1 cellular context compared by ENCODE assay signal in the genomic region with DNA sequence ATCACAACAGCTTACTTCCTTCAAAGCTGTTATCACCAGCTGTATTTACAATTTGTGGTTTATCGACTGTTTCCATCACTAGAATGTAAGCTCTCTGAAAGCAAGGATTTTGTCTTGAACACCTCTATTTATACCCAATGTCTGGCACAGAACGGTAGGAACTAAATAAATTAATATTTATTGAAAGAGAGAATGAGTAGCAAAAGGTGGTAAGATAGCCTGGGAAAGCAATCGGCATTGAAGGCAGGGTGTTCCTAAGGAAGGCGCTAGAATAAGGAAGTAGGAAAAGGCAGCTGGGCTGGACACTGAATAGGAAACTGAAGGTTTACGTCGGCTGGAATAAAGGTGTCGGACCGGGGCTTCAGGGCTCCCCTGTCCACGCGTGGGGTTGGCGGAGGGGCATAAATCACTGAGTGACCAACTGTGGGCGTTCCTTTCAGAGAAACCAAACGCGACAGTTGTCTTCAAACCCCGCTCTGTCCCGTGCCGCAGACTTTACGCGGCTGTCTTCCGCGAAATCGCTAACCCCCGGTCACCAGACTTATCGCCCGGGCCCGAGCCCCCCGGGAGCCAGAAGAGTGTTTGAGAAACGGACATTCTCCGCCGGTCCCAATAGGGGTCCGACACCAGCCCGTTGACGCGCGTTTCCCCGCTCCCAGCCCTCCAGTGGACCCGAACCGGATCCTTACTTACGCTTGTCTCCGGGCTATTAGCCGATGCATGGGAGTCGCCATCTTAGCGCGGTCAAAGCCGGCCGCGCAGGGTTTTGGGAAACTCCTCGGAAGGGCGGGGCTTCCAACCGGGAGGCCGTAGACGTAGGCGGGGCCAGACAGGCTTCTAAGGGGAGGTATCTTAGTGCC.
TF ChIP-seq lines count a peak whose summit lies in the region.

A gene (minus strand): TSS at position 746 of the 860 bp plus-strand sequence. CDS start 12 bp downstream, at position 734.

TF ChIP-seq in HEK293, 187 proteins besides CTCF, POLR2A, EP300 and RAD21 (continued from another document and continues in another):
- TF ChIP-seq ZNF560 (tag by site-specific recombination; IDR thresholded peaks at IDR 0.05; ENCODE audit: borderline replicate concordance) (no peak), ZBTB8A (tag by site-specific recombination; IDR thresholded peaks at IDR 0.05) (peak; percentile 48), KLF16 (tag by site-specific recombination; IDR thresholded peaks at IDR 0.05) (no peak), ZNF133 (tag by site-specific recombination; IDR thresholded peaks at IDR 0.05) (no peak), ZNF138 (tag by site-specific recombination; IDR thresholded peaks at IDR 0.05; ENCODE audit: borderline replicate concordance) (no peak), ZNF791 (tag by site-specific recombination; IDR thresholded peaks at IDR 0.05) (no peak), ZNF701 (tag by site-specific recombination; IDR thresholded peaks at IDR 0.05) (no peak), KLF7 (tag by site-specific recombination; IDR thresholded peaks at IDR 0.05; ENCODE audit: borderline replicate concordance) (no peak; the same call in 1 of the 2 replicates), ZNF529 (tag by site-specific recombination; IDR thresholded peaks at IDR 0.05; ENCODE audit: insufficient replicate concordance) (no peak), ZNF660 (tag by site-specific recombination; IDR thresholded peaks at IDR 0.05) (peak; percentile 75; the same call in 1 of the 2 replicates), ZBTB7A (tag by site-specific recombination; IDR thresholded peaks at IDR 0.05; ENCODE audit: low read depth) (no peak), ZNF214 (tag by site-specific recombination; IDR thresholded peaks at IDR 0.05; ENCODE audit: borderline replicate concordance) (no peak), HOXC10 (CRISPR knock-in tag; IDR thresholded peaks at IDR 0.05) (no peak), HOXD13 (CRISPR knock-in tag; IDR thresholded peaks at IDR 0.05; ENCODE audit: borderline replicate concordance) (no peak), RBAK (tag by site-specific recombination; IDR thresholded peaks at IDR 0.05) (no peak), ZNF670 (tag by site-specific recombination; IDR thresholded peaks at IDR 0.05; ENCODE audit: low read depth) (no peak), ZNF473 (tag by site-specific recombination; IDR thresholded peaks at IDR 0.05) (no peak), ZNF621 (tag by site-specific recombination; IDR thresholded peaks at IDR 0.05) (no peak), SCRT2 (tag by site-specific recombination; IDR thresholded peaks at IDR 0.05) (no peak; the same call in 1 of the 2 replicates), ZNF24 (tag by site-specific recombination; IDR thresholded peaks at IDR 0.05) (no peak), ZNF202 (tag by site-specific recombination; IDR thresholded peaks at IDR 0.05; ENCODE audit: borderline replicate concordance) (no peak), OSR2 (tag by site-specific recombination; IDR thresholded peaks at IDR 0.05) (no peak), ZNF146 (tag by site-specific recombination; IDR thresholded peaks at IDR 0.05) (no peak), ZNF585B (tag by site-specific recombination; IDR thresholded peaks at IDR 0.05) (no peak)
- TF ChIP-seq, protein P1, sequence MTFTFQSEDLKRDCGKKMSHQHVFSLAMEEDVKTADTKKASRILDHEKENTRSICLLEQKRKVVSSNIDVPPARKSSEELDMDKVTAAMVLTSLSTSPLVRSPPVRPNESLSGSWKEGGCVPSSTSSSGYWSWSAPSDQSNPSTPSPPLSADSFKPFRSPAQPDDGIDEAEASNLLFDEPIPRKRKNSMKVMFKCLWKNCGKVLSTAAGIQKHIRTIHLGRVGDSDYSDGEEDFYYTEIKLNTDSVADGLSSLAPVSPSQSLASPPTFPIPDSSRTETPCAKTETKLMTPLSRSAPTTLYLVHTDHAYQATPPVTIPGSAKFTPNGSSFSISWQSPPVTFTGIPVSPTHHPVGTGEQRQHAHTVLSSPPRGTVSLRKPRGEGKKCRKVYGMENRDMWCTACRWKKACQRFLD (tag by site-specific recombination; IDR thresholded peaks at IDR 0.05), result no peak
- TF ChIP-seq, protein P2, sequence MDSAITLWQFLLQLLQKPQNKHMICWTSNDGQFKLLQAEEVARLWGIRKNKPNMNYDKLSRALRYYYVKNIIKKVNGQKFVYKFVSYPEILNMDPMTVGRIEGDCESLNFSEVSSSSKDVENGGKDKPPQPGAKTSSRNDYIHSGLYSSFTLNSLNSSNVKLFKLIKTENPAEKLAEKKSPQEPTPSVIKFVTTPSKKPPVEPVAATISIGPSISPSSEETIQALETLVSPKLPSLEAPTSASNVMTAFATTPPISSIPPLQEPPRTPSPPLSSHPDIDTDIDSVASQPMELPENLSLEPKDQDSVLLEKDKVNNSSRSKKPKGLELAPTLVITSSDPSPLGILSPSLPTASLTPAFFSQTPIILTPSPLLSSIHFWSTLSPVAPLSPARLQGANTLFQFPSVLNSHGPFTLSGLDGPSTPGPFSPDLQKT (IDR thresholded peaks at IDR 0.05; ENCODE audit: borderline replicate concordance, low read depth, low read length), result no peak
- TF ChIP-seq, protein P3, sequence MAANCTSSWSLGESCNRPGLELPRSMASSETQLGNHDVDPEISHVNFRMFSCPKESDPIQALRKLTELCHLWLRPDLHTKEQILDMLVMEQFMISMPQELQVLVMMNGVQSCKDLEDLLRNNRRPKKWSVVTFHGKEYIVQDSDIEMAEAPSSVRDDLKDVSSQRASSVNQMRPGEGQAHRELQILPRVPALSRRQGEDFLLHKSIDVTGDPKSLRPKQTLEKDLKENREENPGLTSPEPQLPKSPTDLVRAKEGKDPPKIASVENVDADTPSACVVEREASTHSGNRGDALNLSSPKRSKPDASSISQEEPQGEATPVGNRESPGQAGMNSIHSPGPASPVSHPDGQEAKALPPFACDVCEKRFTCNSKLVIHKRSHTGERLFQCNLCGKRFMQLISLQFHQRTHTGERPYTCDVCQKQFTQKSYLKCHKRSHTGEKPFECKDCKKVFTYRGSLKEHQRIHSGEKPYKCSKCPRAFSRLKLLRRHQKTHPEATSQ (tag by site-specific recombination; IDR thresholded peaks at IDR 0.05), result no peak
- TF ChIP-seq, protein P4, sequence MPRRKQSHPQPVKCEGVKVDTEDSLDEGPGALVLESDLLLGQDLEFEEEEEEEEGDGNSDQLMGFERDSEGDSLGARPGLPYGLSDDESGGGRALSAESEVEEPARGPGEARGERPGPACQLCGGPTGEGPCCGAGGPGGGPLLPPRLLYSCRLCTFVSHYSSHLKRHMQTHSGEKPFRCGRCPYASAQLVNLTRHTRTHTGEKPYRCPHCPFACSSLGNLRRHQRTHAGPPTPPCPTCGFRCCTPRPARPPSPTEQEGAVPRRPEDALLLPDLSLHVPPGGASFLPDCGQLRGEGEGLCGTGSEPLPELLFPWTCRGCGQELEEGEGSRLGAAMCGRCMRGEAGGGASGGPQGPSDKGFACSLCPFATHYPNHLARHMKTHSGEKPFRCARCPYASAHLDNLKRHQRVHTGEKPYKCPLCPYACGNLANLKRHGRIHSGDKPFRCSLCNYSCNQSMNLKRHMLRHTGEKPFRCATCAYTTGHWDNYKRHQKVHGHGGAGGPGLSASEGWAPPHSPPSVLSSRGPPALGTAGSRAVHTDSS (tag by site-specific recombination; IDR thresholded peaks at IDR 0.05), result no peak
- TF ChIP-seq, protein P5, sequence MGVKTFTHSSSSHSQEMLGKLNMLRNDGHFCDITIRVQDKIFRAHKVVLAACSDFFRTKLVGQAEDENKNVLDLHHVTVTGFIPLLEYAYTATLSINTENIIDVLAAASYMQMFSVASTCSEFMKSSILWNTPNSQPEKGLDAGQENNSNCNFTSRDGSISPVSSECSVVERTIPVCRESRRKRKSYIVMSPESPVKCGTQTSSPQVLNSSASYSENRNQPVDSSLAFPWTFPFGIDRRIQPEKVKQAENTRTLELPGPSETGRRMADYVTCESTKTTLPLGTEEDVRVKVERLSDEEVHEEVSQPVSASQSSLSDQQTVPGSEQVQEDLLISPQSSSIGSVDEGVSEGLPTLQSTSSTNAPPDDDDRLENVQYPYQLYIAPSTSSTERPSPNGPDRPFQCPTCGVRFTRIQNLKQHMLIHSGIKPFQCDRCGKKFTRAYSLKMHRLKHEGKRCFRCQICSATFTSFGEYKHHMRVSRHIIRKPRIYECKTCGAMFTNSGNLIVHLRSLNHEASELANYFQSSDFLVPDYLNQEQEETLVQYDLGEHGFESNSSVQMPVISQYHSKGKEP (tag by site-specific recombination; IDR thresholded peaks at IDR 0.05), result peak; percentile 7; the same call in 1 of the 2 replicates
- TF ChIP-seq, protein P6, sequence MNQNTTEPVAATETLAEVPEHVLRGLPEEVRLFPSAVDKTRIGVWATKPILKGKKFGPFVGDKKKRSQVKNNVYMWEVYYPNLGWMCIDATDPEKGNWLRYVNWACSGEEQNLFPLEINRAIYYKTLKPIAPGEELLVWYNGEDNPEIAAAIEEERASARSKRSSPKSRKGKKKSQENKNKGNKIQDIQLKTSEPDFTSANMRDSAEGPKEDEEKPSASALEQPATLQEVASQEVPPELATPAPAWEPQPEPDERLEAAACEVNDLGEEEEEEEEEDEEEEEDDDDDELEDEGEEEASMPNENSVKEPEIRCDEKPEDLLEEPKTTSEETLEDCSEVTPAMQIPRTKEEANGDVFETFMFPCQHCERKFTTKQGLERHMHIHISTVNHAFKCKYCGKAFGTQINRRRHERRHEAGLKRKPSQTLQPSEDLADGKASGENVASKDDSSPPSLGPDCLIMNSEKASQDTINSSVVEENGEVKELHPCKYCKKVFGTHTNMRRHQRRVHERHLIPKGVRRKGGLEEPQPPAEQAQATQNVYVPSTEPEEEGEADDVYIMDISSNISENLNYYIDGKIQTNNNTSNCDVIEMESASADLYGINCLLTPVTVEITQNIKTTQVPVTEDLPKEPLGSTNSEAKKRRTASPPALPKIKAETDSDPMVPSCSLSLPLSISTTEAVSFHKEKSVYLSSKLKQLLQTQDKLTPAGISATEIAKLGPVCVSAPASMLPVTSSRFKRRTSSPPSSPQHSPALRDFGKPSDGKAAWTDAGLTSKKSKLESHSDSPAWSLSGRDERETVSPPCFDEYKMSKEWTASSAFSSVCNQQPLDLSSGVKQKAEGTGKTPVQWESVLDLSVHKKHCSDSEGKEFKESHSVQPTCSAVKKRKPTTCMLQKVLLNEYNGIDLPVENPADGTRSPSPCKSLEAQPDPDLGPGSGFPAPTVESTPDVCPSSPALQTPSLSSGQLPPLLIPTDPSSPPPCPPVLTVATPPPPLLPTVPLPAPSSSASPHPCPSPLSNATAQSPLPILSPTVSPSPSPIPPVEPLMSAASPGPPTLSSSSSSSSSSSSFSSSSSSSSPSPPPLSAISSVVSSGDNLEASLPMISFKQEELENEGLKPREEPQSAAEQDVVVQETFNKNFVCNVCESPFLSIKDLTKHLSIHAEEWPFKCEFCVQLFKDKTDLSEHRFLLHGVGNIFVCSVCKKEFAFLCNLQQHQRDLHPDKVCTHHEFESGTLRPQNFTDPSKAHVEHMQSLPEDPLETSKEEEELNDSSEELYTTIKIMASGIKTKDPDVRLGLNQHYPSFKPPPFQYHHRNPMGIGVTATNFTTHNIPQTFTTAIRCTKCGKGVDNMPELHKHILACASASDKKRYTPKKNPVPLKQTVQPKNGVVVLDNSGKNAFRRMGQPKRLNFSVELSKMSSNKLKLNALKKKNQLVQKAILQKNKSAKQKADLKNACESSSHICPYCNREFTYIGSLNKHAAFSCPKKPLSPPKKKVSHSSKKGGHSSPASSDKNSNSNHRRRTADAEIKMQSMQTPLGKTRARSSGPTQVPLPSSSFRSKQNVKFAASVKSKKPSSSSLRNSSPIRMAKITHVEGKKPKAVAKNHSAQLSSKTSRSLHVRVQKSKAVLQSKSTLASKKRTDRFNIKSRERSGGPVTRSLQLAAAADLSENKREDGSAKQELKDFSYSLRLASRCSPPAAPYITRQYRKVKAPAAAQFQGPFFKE (tag by site-specific recombination; IDR thresholded peaks at IDR 0.05; ENCODE audit: borderline replicate concordance), result no peak
- TF ChIP-seq, protein P7, sequence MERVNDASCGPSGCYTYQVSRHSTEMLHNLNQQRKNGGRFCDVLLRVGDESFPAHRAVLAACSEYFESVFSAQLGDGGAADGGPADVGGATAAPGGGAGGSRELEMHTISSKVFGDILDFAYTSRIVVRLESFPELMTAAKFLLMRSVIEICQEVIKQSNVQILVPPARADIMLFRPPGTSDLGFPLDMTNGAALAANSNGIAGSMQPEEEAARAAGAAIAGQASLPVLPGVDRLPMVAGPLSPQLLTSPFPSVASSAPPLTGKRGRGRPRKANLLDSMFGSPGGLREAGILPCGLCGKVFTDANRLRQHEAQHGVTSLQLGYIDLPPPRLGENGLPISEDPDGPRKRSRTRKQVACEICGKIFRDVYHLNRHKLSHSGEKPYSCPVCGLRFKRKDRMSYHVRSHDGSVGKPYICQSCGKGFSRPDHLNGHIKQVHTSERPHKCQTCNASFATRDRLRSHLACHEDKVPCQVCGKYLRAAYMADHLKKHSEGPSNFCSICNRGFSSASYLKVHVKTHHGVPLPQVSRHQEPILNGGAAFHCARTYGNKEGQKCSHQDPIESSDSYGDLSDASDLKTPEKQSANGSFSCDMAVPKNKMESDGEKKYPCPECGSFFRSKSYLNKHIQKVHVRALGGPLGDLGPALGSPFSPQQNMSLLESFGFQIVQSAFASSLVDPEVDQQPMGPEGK (tag by site-specific recombination; IDR thresholded peaks at IDR 0.05), result peak; percentile 47; the same call in 1 of the 2 replicates
- TF ChIP-seq, protein P8, sequence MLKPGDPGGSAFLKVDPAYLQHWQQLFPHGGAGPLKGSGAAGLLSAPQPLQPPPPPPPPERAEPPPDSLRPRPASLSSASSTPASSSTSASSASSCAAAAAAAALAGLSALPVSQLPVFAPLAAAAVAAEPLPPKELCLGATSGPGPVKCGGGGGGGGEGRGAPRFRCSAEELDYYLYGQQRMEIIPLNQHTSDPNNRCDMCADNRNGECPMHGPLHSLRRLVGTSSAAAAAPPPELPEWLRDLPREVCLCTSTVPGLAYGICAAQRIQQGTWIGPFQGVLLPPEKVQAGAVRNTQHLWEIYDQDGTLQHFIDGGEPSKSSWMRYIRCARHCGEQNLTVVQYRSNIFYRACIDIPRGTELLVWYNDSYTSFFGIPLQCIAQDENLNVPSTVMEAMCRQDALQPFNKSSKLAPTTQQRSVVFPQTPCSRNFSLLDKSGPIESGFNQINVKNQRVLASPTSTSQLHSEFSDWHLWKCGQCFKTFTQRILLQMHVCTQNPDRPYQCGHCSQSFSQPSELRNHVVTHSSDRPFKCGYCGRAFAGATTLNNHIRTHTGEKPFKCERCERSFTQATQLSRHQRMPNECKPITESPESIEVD (tag by site-specific recombination; IDR thresholded peaks at IDR 0.05), result no peak
- TF ChIP-seq, protein P9, sequence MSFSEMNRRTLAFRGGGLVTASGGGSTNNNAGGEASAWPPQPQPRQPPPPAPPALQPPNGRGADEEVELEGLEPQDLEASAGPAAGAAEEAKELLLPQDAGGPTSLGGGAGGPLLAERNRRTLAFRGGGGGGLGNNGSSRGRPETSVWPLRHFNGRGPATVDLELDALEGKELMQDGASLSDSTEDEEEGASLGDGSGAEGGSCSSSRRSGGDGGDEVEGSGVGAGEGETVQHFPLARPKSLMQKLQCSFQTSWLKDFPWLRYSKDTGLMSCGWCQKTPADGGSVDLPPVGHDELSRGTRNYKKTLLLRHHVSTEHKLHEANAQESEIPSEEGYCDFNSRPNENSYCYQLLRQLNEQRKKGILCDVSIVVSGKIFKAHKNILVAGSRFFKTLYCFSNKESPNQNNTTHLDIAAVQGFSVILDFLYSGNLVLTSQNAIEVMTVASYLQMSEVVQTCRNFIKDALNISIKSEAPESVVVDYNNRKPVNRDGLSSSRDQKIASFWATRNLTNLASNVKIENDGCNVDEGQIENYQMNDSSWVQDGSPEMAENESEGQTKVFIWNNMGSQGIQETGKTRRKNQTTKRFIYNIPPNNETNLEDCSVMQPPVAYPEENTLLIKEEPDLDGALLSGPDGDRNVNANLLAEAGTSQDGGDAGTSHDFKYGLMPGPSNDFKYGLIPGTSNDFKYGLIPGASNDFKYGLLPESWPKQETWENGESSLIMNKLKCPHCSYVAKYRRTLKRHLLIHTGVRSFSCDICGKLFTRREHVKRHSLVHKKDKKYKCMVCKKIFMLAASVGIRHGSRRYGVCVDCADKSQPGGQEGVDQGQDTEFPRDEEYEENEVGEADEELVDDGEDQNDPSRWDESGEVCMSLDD (tag by site-specific recombination; IDR thresholded peaks at IDR 0.05), result no peak
